Comparison of ENCODE assay signal across 8 cellular contexts in genomic region chr17:77494664-77495435, GRCh38.
DNase-seq lines count a peak whose midpoint lies in the region; ATAC-seq and TF ChIP-seq lines count a peak whose summit lies in the region.

No MANE protein-coding gene starts in this region.

- no peaks in the 10 kb centered on the region for H3K9me3 ChIP-seq in uterus

- H3K4me3 Mint-ChIP-seq in IgD-negative memory B cell = peak overlapping the region in 2 of 4 donors; percentile 41 to 46
- no peak overlapping the region for H3K4me3 Mint-ChIP-seq in activated naive CD4-positive, alpha-beta T cell treated with anti-CD3 and anti-CD28 coated beads, Interleukin-2, amount 50 U/mL, for 24 hours
- no peak overlapping the region for H3K4me3 Mint-ChIP-seq in progenitor cell of endocrine pancreas (ENCODE audit: low read depth)

- no peaks in the 10 kb centered on the region for H3K27me3 ChIP-seq in uterus

- H3K36me3 Mint-ChIP-seq in IgD-negative memory B cell (peaks cover 2% of the 10 kb centered on the region), progenitor cell of endocrine pancreas (ENCODE audit: insufficient read depth) (peaks cover 6% of the 10 kb centered on the region)
- peaks cover 4% of the 10 kb centered on the region for H3K36me3 Mint-ChIP-seq in activated naive CD4-positive, alpha-beta T cell treated with anti-CD3 and anti-CD28 coated beads, Interleukin-2, amount 50 U/mL, for 24 hours

- H3K9me3 Mint-ChIP-seq in IgD-negative memory B cell (no peaks in the 10 kb centered on the region), progenitor cell of endocrine pancreas (ENCODE audit: low read depth) (no peaks in the 10 kb centered on the region)
- H3K9me3 Mint-ChIP-seq in activated naive CD4-positive, alpha-beta T cell treated with anti-CD3 and anti-CD28 coated beads, Interleukin-2, amount 50 U/mL, for 24 hours = no peaks in the 10 kb centered on the region

- ATAC-seq in Right ventricle myocardium inferior (peak; percentile 64), HG03432 (IDR thresholded peaks at IDR 0.05; ENCODE audit: unreplicated experiment) (no peak)

- DNase-seq in GM10248 (ENCODE audit: extremely low spot score) (peak; percentile 84), SKM-1 (lab: John Stamatoyannopoulos, UW; ENCODE audit: unreplicated experiment) (peak; percentile 19), Right ventricle myocardium inferior (ENCODE audit: missing footprints) (peak; percentile 91), progenitor cell of endocrine pancreas (ENCODE audit: low spot score, unreplicated experiment) (peak; percentile 74), uterus (peak; percentile 81 to 84)

- TF ChIP-seq CTCF in GM10248 (IDR thresholded peaks at IDR 0.05; ENCODE audit: control extremely low read depth, extremely low read depth, low read depth, missing control alignments) (peak; percentile 94), progenitor cell of endocrine pancreas (IDR thresholded peaks at IDR 0.05; ENCODE audit: unreplicated experiment) (peak; percentile 90), uterus (IDR thresholded peaks at IDR 0.05) (peak; percentile 96 to 99 (median 98))

- no peak overlapping the region for H3K4me3 ChIP-seq in uterus

- intact Hi-C loops in Right ventricle myocardium inferior (cut with DNase I) (loop anchor here (1.0 kb wide), 2 partner anchors 65 to 164 kb away; no protein-coding TSS in a partner anchor), uterus (cut with DNase I; ENCODE audit: low total_unique reads) (loop anchor here (2.0 to 5.0 kb wide), 2 partner anchors 63 to 164 kb away; no protein-coding TSS in a partner anchor)

- H3K27ac Mint-ChIP-seq in IgD-negative memory B cell = peak overlapping the region; percentile 20 to 89 (median 75)
- peak overlapping the region; percentile 93 for H3K27ac Mint-ChIP-seq in activated naive CD4-positive, alpha-beta T cell treated with anti-CD3 and anti-CD28 coated beads, Interleukin-2, amount 50 U/mL, for 24 hours
- no peak overlapping the region for H3K27ac Mint-ChIP-seq in progenitor cell of endocrine pancreas

- TF ChIP-seq POLR2A in uterus (IDR thresholded peaks at IDR 0.05) = no peak

- no peaks in the 10 kb centered on the region for H3K36me3 ChIP-seq in uterus

- H3K4me1 Mint-ChIP-seq in IgD-negative memory B cell (peaks cover 7 to 19% (median 13%) of the 10 kb centered on the region in 3 donors), progenitor cell of endocrine pancreas (ENCODE audit: low read depth) (no peaks in the 10 kb centered on the region)
- peaks cover 7% of the 10 kb centered on the region for H3K4me1 Mint-ChIP-seq in activated naive CD4-positive, alpha-beta T cell treated with anti-CD3 and anti-CD28 coated beads, Interleukin-2, amount 50 U/mL, for 24 hours

- H3K27me3 Mint-ChIP-seq in IgD-negative memory B cell (peaks cover 2% of the 10 kb centered on the region), progenitor cell of endocrine pancreas (no peaks in the 10 kb centered on the region)
- H3K27me3 Mint-ChIP-seq in activated naive CD4-positive, alpha-beta T cell treated with anti-CD3 and anti-CD28 coated beads, Interleukin-2, amount 50 U/mL, for 24 hours = no peaks in the 10 kb centered on the region

- H3K4me1 ChIP-seq in uterus = peaks cover under 1 to 10% of the 10 kb centered on the region in 2 donors

- peak overlapping the region; percentile 67 to 68 for H3K27ac ChIP-seq in uterus

- CTCF ChIA-PET in GM10248 (lab: Yijun Ruan, JAX) = interaction anchor here (0.6 to 4.3 kb wide), 41 partner anchors 8 to 519 kb away, joined by 3 to 116 read pairs (median 6); partner anchors contain the start of gene SEC14L1

- POLR2A ChIA-PET in GM10248 (lab: Yijun Ruan, JAX) = no interaction called here

Comparison
In these comparisons a context has a peak if more than half of its experiments do, and no peak if none do; other contexts are left out.
1. DNase-seq: peak in every context shown above with its lines; median percentile 91 in Right ventricle myocardium inferior; 84 in GM10248; 82 in uterus; 74 in progenitor cell of endocrine pancreas; 19 in SKM-1.